In genomic region chr2:98404556-98405250, GRCh38 we compare ENCODE assay signal across 24 cellular contexts. TPM values are rescaled to one million over a fixed set of nuclear protein-coding genes. Genes with fewer than 3 reads are reported as not detected.
"Had no signal": no experiment of that assay in that cellular context is flagged by ENCODE, and none has a peak within 500 bp of the region (broad histone marks: within the 10 kb centered on the region; RNA-seq: fewer than 3 reads in every experiment).

No MANE protein-coding gene starts in this region.

- H3K27ac Mint-ChIP-seq: activated naive CD8-positive, alpha-beta T cell; activated T-cell treated with anti-CD3 and anti-CD28 coated beads, Interleukin-2, amount 50 U/mL, for 72 hours; mesothelial cell of epicardium; naive B cell; nephron progenitor cell; T-helper 1 cell treated with Interleukin-12 subunit alpha and Interleukin-12 subunit beta and Interleukin-4 antibody, amounts not matched to agents 30 μg/mL and 1 μg/mL, for 36 hours had no signal

- H3K9me3 Mint-ChIP-seq: activated T-cell treated with anti-CD3 and anti-CD28 coated beads, Interleukin-2, amount 50 U/mL, for 72 hours; mesothelial cell of epicardium; naive B cell; nephron progenitor cell; T-helper 1 cell treated with Interleukin-12 subunit alpha and Interleukin-12 subunit beta and Interleukin-4 antibody, amounts not matched to agents 30 μg/mL and 1 μg/mL, for 36 hours had no signal

- ATAC-seq: activated T-cell treated with anti-CD3 and anti-CD28 coated beads, Interleukin-2, amount 50 U/mL, for 72 hours; gastroesophageal sphincter; left colon had no signal

- H3K4me3 Mint-ChIP-seq: activated naive CD8-positive, alpha-beta T cell; activated T-cell treated with anti-CD3 and anti-CD28 coated beads, Interleukin-2, amount 50 U/mL, for 72 hours; mesothelial cell of epicardium; naive B cell; nephron progenitor cell; T-helper 1 cell treated with Interleukin-12 subunit alpha and Interleukin-12 subunit beta and Interleukin-4 antibody, amounts not matched to agents 30 μg/mL and 1 μg/mL, for 36 hours had no signal

- H3K36me3 Mint-ChIP-seq: activated naive CD8-positive, alpha-beta T cell; mesothelial cell of epicardium; naive B cell had no signal

- H3K4me1 Mint-ChIP-seq: mesothelial cell of epicardium, naive B cell, nephron progenitor cell had no signal

- DNase-seq: activated CD4-positive, alpha-beta T cell treated with anti-CD3 and anti-CD28 coated beads for 1 hour; activated CD4-positive, alpha-beta T cell treated with anti-CD3 and anti-CD28 coated beads, Interleukin-2, amount 50 U/mL, for 1 hour; activated effector memory CD4-positive, alpha-beta T cell treated with Interleukin-2 at 50 U/mL for 16 hours; activated naive CD4-positive, alpha-beta T cell treated with Interleukin-2 at 50 U/mL for 16 hours; activated T-cell treated with anti-CD3 and anti-CD28 coated beads for 4 hours; activated T-cell treated with anti-CD3 and anti-CD28 coated beads, Interleukin-2, amount 50 U/mL, for 72 hours; effector CD8-positive, alpha-beta T cell; erythroblast; left colon; naive B cell; nephron progenitor cell; ovary; stimulated activated CD4-positive, alpha-beta T cell treated with anti-CD3 and anti-CD28 coated beads, Interleukin-15, amount 100 ng/mL, for 24 hours; stimulated activated CD4-positive, alpha-beta T cell treated with anti-CD3 and anti-CD28 coated beads, Interleukin-2, amount 100 ng/mL, for 24 hours; stimulated activated naive CD4-positive, alpha-beta T cell treated with Interleukin-2 at 50 U/mL for 16 hours; SW 1271; T-helper 9 cell had no signal

RNA-seq across cellular contexts. Expression of gene CNGA3, which starts 58.4 kb away (rescaled TPM):
- total RNA-seq: activated T-cell treated with anti-CD3 and anti-CD28 coated beads, Interleukin-2, amount 50 U/mL, for 72 hours; dermis microvascular lymphatic vessel endothelial cell; liver; mesothelial cell of epicardium had no signal
- polyA plus RNA-seq: hepatocyte, liver had no signal
